In the genomic region with DNA sequence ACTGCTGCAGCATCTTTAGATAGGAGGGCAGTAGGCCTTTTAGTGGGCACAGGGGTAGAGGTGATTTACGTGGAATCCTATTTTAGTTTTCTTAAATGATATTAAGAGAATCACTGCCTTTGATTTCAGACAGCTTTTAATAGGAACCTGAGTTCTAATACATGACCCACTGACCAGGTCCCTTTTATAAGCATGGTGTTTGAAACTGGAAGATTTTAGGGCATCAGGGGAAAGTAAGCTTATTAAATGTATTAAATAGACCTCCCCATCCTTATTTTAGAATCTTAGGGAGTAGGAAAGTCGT, we compare ENCODE assay signal across 8 cellular contexts. TPM values are rescaled to one million over a fixed set of nuclear protein-coding genes. Genes with fewer than 3 reads are reported as not detected.
DNase-seq lines count a peak whose midpoint lies in the region; ATAC-seq and TF ChIP-seq lines count a peak whose summit lies in the region.

No MANE protein-coding gene starts in this region.

- H3K4me3 ChIP-seq in SJCRH30 (peak overlapping the region; percentile 100), esophagus squamous epithelium (peak overlapping the region; percentile 76 to 96 (median 86))

- no peaks in the 10 kb centered on the region for H3K9me3 ChIP-seq in SJCRH30 (replicated peaks)
- H3K9me3 ChIP-seq in esophagus squamous epithelium = no peaks in the 10 kb centered on the region

- H3K4me3 Mint-ChIP-seq in Calu3 (ENCODE audit: low read depth, unreplicated experiment) = peak overlapping the region; percentile 86

- 0% methylated on average over 2 of the region's 2 CpGs for WGBS in esophagus squamous epithelium, 2 donors

- no peak overlapping the region for H3K27ac ChIP-seq in SJCRH30
- peak overlapping the region; percentile 94 to 100 (median 98) for H3K27ac ChIP-seq in esophagus squamous epithelium

- CTCF ChIA-PET in Calu3 (lab: Charles Lee) = interaction anchor here (0.6 to 9.7 kb wide), 54 partner anchors 10 to 582 kb away, joined by 3 to 386 read pairs (median 6); a partner anchor contains a TSS

- H3K27ac Mint-ChIP-seq in Calu3 (ENCODE audit: unreplicated experiment) = peak overlapping the region; percentile 81

- H3K36me3 ChIP-seq in SJCRH30 = peaks cover 28% of the 10 kb centered on the region
- peaks cover 3 to 35% (median 4%) of the 10 kb centered on the region in 3 donors for H3K36me3 ChIP-seq in esophagus squamous epithelium

- no peak for TF ChIP-seq POLR2A in esophagus squamous epithelium (IDR thresholded peaks at IDR 0.05)

- TF ChIP-seq CTCF in Calu3 (IDR thresholded peaks at IDR 0.05; ENCODE audit: unreplicated experiment) (no peak), esophagus squamous epithelium (IDR thresholded peaks at IDR 0.05) (no peak)

- H3K4me1 ChIP-seq in SJCRH30 (no peaks in the 10 kb centered on the region; the same call in 1 of the 2 replicates), esophagus squamous epithelium (peaks cover 7 to 49% (median 19%) of the 10 kb centered on the region in 3 donors)

- peaks cover 38% of the 10 kb centered on the region for H3K4me1 Mint-ChIP-seq in Calu3 (ENCODE audit: low read depth, unreplicated experiment)

- no peaks in the 10 kb centered on the region for H3K9me3 Mint-ChIP-seq in Calu3 (ENCODE audit: low read depth, unreplicated experiment)

- peaks cover 85% of the 10 kb centered on the region for H3K36me3 Mint-ChIP-seq in Calu3 (ENCODE audit: insufficient read depth, unreplicated experiment)

- no peaks in the 10 kb centered on the region for H3K27me3 Mint-ChIP-seq in Calu3 (ENCODE audit: unreplicated experiment)

- no peak for DNase-seq in Calu3
- no peak for DNase-seq in SJCRH30
- DNase-seq in esophagus squamous epithelium (lab: John Stamatoyannopoulos, UW) = no peak
- DNase-seq in pons (ENCODE audit: low spot score) = peak; percentile 44
- DNase-seq in cortex of kidney (lab: John Stamatoyannopoulos, UW) = no peak
- no peak for DNase-seq in LoVo (ENCODE audit: low spot score)
- no peak for DNase-seq in ecto neural progenitor cell (ENCODE audit: low spot score)

- H3K27me3 ChIP-seq in SJCRH30 (no peaks in the 10 kb centered on the region), esophagus squamous epithelium (no peaks in the 10 kb centered on the region)

- no peak for ATAC-seq in GM19452 (IDR thresholded peaks at IDR 0.05; ENCODE audit: unreplicated experiment)

- intact Hi-C loops in Calu3 (cut with micrococcal nuclease; ENCODE audit: unreplicated experiment) = loop anchor here (1.0 to 2.0 kb wide), 3 partner anchors 16 to 69 kb away; a partner anchor contains a TSS
- intact Hi-C loops in esophagus squamous epithelium (cut with DNase I) = no loop called here

- BruUV-seq in Calu3 (replicated peaks; lab: Mats Ljungman, UMichigan) = TSS peak; percentile 61

RNA-seq across cellular contexts. Expression of a gene that starts 2.0 kb away (rescaled TPM):
- total RNA-seq in Calu3 (2022) = 505 and 524 TPM in 2 replicates
- 72.9 and 76.1 TPM in 2 replicates for total RNA-seq in SJCRH30 (2014; rRNA removed; shearing (Covaris generic))
- 10 to 100 TPM; 41.5 to 59.9 (median 51.5) TPM for total RNA-seq in esophagus squamous epithelium

RNA-seq across cellular contexts. Expression of a gene that starts 16.6 kb away (rescaled TPM):
- total RNA-seq in Calu3 (2022) (541 and 621 TPM in 2 replicates), esophagus squamous epithelium (10 to 100 TPM; 23.7 to 62.6 (median 27.8) TPM)
- 53.8 and 58.5 TPM in 2 replicates for total RNA-seq in SJCRH30 (2014; rRNA removed; shearing (Covaris generic))

RNA-seq across cellular contexts. Expression of a gene that starts 23.4 kb away (rescaled TPM):
- 35.0 and 36.4 TPM in 2 replicates for total RNA-seq in Calu3 (2022)
- total RNA-seq in SJCRH30 (2014; rRNA removed; shearing (Covaris generic)) = 1.0 and 1.4 TPM in 2 replicates
- total RNA-seq in esophagus squamous epithelium = 10 to 100 TPM in 1 of 4 donors, 1 to 10 TPM in 3; 3.8 to 16.4 (median 5.4) TPM

RNA-seq across cellular contexts. Expression of a gene that starts 53.5 kb away (rescaled TPM):
- total RNA-seq in Calu3 (2022) = 57.9 and 86.3 TPM in 2 replicates
- 1.6 and 2.7 TPM in 2 replicates for total RNA-seq in SJCRH30 (2014; rRNA removed; shearing (Covaris generic))
- total RNA-seq in esophagus squamous epithelium = 100 to 1,000 TPM in 3 of 4 donors, 10 to 100 TPM in 1; 70.1 to 182 (median 144) TPM
